ENCODE assay signal across 9 cellular contexts in genomic region chr10:110355181-110355831, GRCh38. TPM values are rescaled to one million over a fixed set of nuclear protein-coding genes. Genes with fewer than 3 reads are reported as not detected.
DNase-seq lines count a peak whose midpoint lies in the region; ATAC-seq lines count a peak whose summit lies in the region.
"Had no signal": no experiment of that assay in that cellular context is flagged by ENCODE, and none has a peak within 500 bp of the region (broad histone marks: within the 10 kb centered on the region; RNA-seq: fewer than 3 reads in every experiment).

No MANE protein-coding gene starts in this region.

- H3K27me3 ChIP-seq in CD4-positive, CD25-positive, alpha-beta regulatory T cell (ENCODE audit: control insufficient read depth, insufficient read depth, low read length) = no peaks in the 10 kb centered on the region

- ATAC-seq in CD4-positive, CD25-positive, alpha-beta regulatory T cell (ENCODE audit: low read depth in 2 of 2) = no peak
- ATAC-seq in GM19023 (IDR thresholded peaks at IDR 0.05; ENCODE audit: unreplicated experiment) (peak; percentile 37), HG03095 (IDR thresholded peaks at IDR 0.05; ENCODE audit: unreplicated experiment) (peak; percentile 29), sciatic nerve (no peak), HG03469 (IDR thresholded peaks at IDR 0.05; ENCODE audit: unreplicated experiment) (no peak)
- no peak for ATAC-seq in activated CD8-positive, alpha-beta T cell treated with anti-CD3 and anti-CD28 coated beads, Interleukin-2, amount 10 ng/mL, durations not matched to agents 7 days and 5 days

- peaks cover 14 to 56% (median 41%) of the 10 kb centered on the region in 4 donors for H3K4me1 Mint-ChIP-seq in CD4-positive, CD25-positive, alpha-beta regulatory T cell
- peaks cover 59% of the 10 kb centered on the region for H3K4me1 Mint-ChIP-seq in activated CD8-positive, alpha-beta T cell treated with anti-CD3 and anti-CD28 coated beads, Interleukin-2, amount 10 ng/mL, durations not matched to agents 7 days and 5 days (ENCODE audit: low read depth)

- no peaks in the 10 kb centered on the region for H3K9me3 Mint-ChIP-seq in CD4-positive, CD25-positive, alpha-beta regulatory T cell
- no peaks in the 10 kb centered on the region for H3K9me3 Mint-ChIP-seq in activated CD8-positive, alpha-beta T cell treated with anti-CD3 and anti-CD28 coated beads, Interleukin-2, amount 10 ng/mL, durations not matched to agents 7 days and 5 days (ENCODE audit: insufficient read depth)
- H3K9me3 Mint-ChIP-seq: dendritic cell treated with granulocyte-macrophage colony-stimulating factor and Interleukin-4, amounts not matched to agents 40 ng/mL and 50 ng/mL, for 4 days had no signal

- H3K4me3 Mint-ChIP-seq in CD4-positive, CD25-positive, alpha-beta regulatory T cell = peak overlapping the region; percentile 70 to 92 (median 80)
- no peak overlapping the region for H3K4me3 Mint-ChIP-seq in activated CD8-positive, alpha-beta T cell treated with anti-CD3 and anti-CD28 coated beads, Interleukin-2, amount 10 ng/mL, durations not matched to agents 7 days and 5 days
- H3K4me3 Mint-ChIP-seq: dendritic cell treated with granulocyte-macrophage colony-stimulating factor and Interleukin-4, amounts not matched to agents 40 ng/mL and 50 ng/mL, for 4 days had no signal

- peak overlapping the region; percentile 70 for H3K27ac ChIP-seq in CD4-positive, CD25-positive, alpha-beta regulatory T cell (ENCODE audit: insufficient read depth, low read length, poor library complexity, severe bottlenecking)

- no peaks in the 10 kb centered on the region for H3K9me3 ChIP-seq in CD4-positive, CD25-positive, alpha-beta regulatory T cell (ENCODE audit: control insufficient read depth in 2 of 2, low read length in 2 of 2)

- H3K36me3 ChIP-seq in CD4-positive, CD25-positive, alpha-beta regulatory T cell (ENCODE audit: control insufficient read depth, insufficient read depth, low read length) = no peaks in the 10 kb centered on the region

- peak overlapping the region; percentile 81 for H3K4me3 ChIP-seq in CD4-positive, CD25-positive, alpha-beta regulatory T cell (ENCODE audit: low read depth, low read length)

- POLR2A ChIA-PET in activated CD8-positive, alpha-beta T cell treated with anti-CD3 and anti-CD28 coated beads, Interleukin-2, amount 10 ng/mL, durations not matched to agents 7 days and 5 days (lab: Charles Lee) = interaction anchor here (0.5 to 3.9 kb wide), 4 partner anchors 59 to 485 kb away, joined by 3 to 22 read pairs (median 5); no protein-coding TSS in a partner anchor

- no peaks in the 10 kb centered on the region for H3K36me3 Mint-ChIP-seq in CD4-positive, CD25-positive, alpha-beta regulatory T cell
- H3K36me3 Mint-ChIP-seq in activated CD8-positive, alpha-beta T cell treated with anti-CD3 and anti-CD28 coated beads, Interleukin-2, amount 10 ng/mL, durations not matched to agents 7 days and 5 days (ENCODE audit: low read depth) = no peaks in the 10 kb centered on the region

- peaks cover 6% of the 10 kb centered on the region for H3K27me3 Mint-ChIP-seq in CD4-positive, CD25-positive, alpha-beta regulatory T cell
- peaks cover 8% of the 10 kb centered on the region for H3K27me3 Mint-ChIP-seq in activated CD8-positive, alpha-beta T cell treated with anti-CD3 and anti-CD28 coated beads, Interleukin-2, amount 10 ng/mL, durations not matched to agents 7 days and 5 days (ENCODE audit: low read depth)

- intact Hi-C loops in sciatic nerve (cut with DNase I) = no loop called here

- peaks cover 46% of the 10 kb centered on the region for H3K4me1 ChIP-seq in CD4-positive, CD25-positive, alpha-beta regulatory T cell (ENCODE audit: control insufficient read depth, insufficient read depth, low read length, poor library complexity, severe bottlenecking)

- H3K27ac Mint-ChIP-seq in CD4-positive, CD25-positive, alpha-beta regulatory T cell = peak overlapping the region; percentile 79 to 99 (median 95)
- H3K27ac Mint-ChIP-seq in activated CD8-positive, alpha-beta T cell treated with anti-CD3 and anti-CD28 coated beads, Interleukin-2, amount 10 ng/mL, durations not matched to agents 7 days and 5 days = peak overlapping the region; percentile 77
- H3K27ac Mint-ChIP-seq: dendritic cell treated with granulocyte-macrophage colony-stimulating factor and Interleukin-4, amounts not matched to agents 40 ng/mL and 50 ng/mL, for 4 days had no signal

- DNase-seq in CD4-positive, CD25-positive, alpha-beta regulatory T cell = peak in 1 of 3 donors; percentile 18
- DNase-seq in activated CD8-positive, alpha-beta T cell treated with anti-CD3 and anti-CD28 coated beads, Interleukin-2, amount 10 ng/mL, durations not matched to agents 7 days and 5 days = no peak
- DNase-seq in COR-L47 (lab: John Stamatoyannopoulos, UW) (no peak), sciatic nerve (ENCODE audit: low spot score) (no peak), HPDE6-E6E7 (ENCODE audit: extremely low spot score) (no peak)

- CTCF ChIA-PET in activated CD8-positive, alpha-beta T cell treated with anti-CD3 and anti-CD28 coated beads, Interleukin-2, amount 10 ng/mL, durations not matched to agents 7 days and 5 days (lab: Charles Lee) = interaction anchor here (0.7 to 5.2 kb wide), 32 partner anchors 10 to 218 kb away, joined by 3 to 94 read pairs (median 6); partner anchors contain the start of gene SMNDC1

RNA-seq across cellular contexts. Expression of gene SMNDC1, which starts 50.6 kb away (rescaled TPM):
- total RNA-seq in CD4-positive, CD25-positive, alpha-beta regulatory T cell = 52.1 TPM
- 10 to 100 TPM; 17.5 to 19.8 (median 17.8) TPM for polyA plus RNA-seq in CD4-positive, CD25-positive, alpha-beta regulatory T cell
- total RNA-seq in activated CD8-positive, alpha-beta T cell treated with anti-CD3 and anti-CD28 coated beads, Interleukin-2, amount 10 ng/mL, durations not matched to agents 7 days and 5 days = 10 to 100 TPM; 37.5 to 37.8 TPM
- total RNA-seq in sciatic nerve = 35.4 TPM

Comparison
In these comparisons a context has a peak if more than half of its experiments do, and no peak if none do; other contexts are left out.
1. ATAC-seq: peak in GM19023 (single experiment) and HG03095 (single experiment); none in CD4-positive, CD25-positive, alpha-beta regulatory T cell (0 of 2), activated CD8-positive, alpha-beta T cell treated with anti-CD3 and anti-CD28 coated beads, Interleukin-2, amount 10 ng/mL, durations not matched to agents 7 days and 5 days (single experiment), sciatic nerve (single experiment) and HG03469 (single experiment).